Comparison of ENCODE assay signal across 11 cellular contexts in genomic region chr9:87816041-87816440, GRCh38.
A peak's percentile ranks its signal among the peaks of the same experiment; 100 is the strongest.
DNase-seq lines count a peak whose midpoint lies in the region; TF ChIP-seq lines count a peak whose summit lies in the region.
"Had no signal": no experiment of that assay in that cellular context is flagged by ENCODE, and none has a peak within 500 bp of the region (broad histone marks: within the 10 kb centered on the region; RNA-seq: fewer than 3 reads in every experiment).

No MANE protein-coding gene starts in this region.

- no peak for TF ChIP-seq CTCF in lower leg skin (IDR thresholded peaks at IDR 0.05)

- 5 to 6% methylated on average over 2 of the region's 2 CpGs for WGBS in lower leg skin, 2 donors

- DNase-seq in HT-29 (ENCODE audit: low spot score) (peak; percentile 26), NCI-H446 (lab: John Stamatoyannopoulos, UW) (peak; percentile 35 to 64), dermis blood vessel endothelial cell (peak; percentile 59), midbrain (lab: John Stamatoyannopoulos, UW) (peak; percentile 7), iPS-NIHi11 (ENCODE audit: low spot score) (no peak), lower leg skin (ENCODE audit: low spot score in 2 of 2) (no peak), NCI-H526 (lab: John Stamatoyannopoulos, UW) (no peak)
- DNase-seq: NCI-H2107, retina had no signal

- intact Hi-C loops in lower leg skin (cut with DNase I; ENCODE audit: low total_unique reads), result no loop called here

- TF ChIP-seq POLR2A in lower leg skin (IDR thresholded peaks at IDR 0.05), result no peak

- no peak overlapping the region for H3K4me3 ChIP-seq in lower leg skin (ENCODE audit: low read depth, poor library complexity, severe bottlenecking)
- H3K4me3 ChIP-seq: SJSA1, suprapubic skin had no signal

Comparison
In these comparisons a context has a peak if more than half of its experiments do, and no peak if none do; other contexts are left out.
1. DNase-seq: peak in HT-29 (single experiment), NCI-H446 (2 of 2), dermis blood vessel endothelial cell (single experiment) and midbrain (single experiment); none in iPS-NIHi11 (single experiment), lower leg skin (0 of 2) and NCI-H526 (0 of 2).